In the genomic region with DNA sequence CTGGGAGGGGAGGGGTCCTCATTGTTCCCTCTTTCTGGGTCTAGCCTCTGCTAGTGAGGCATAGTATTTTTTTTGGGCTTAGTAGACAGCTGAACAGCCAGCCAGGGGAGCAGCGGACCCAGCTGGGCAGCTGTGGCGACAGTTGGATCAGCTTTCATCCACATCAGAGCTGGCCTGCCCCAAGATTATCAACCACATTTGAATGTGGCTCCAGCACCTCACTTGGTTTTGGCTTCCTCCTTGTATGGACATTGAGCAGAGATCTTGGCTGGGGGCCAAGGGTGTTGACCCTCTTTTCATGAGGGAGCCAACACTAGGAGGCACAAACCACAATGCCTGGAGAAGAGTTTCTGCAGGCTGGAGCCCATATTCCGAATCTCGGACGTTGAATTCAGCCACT, we compare ENCODE assay signal across 13 cellular contexts. TPM values are rescaled to one million over a fixed set of nuclear protein-coding genes. Genes with fewer than 3 reads are reported as not detected.
DNase-seq lines count a peak whose midpoint lies in the region; ATAC-seq and TF ChIP-seq lines count a peak whose summit lies in the region.
"Had no signal": no experiment of that assay in that cellular context is flagged by ENCODE, and none has a peak within 500 bp of the region (broad histone marks: within the 10 kb centered on the region; RNA-seq: fewer than 3 reads in every experiment).

No MANE protein-coding gene starts in this region.

- TF ChIP-seq POLR2A in testis (IDR thresholded peaks at IDR 0.05) = no peak

- H3K36me3 ChIP-seq in testis (ENCODE audit: low read depth, missing control alignments) (no peaks in the 10 kb centered on the region), A673 (ENCODE audit: insufficient read depth, low read length, poor library complexity, severe bottlenecking) (no peaks in the 10 kb centered on the region)

- 63 to 77% methylated on average over 2 to 5 of the region's 5 CpGs for WGBS in testis, 2 donors

- H3K9me3 ChIP-seq in testis (no peaks in the 10 kb centered on the region), A673 (ENCODE audit: low read depth, low read length, poor library complexity, severe bottlenecking) (no peaks in the 10 kb centered on the region)

- H3K27me3 Mint-ChIP-seq in activated naive CD4-positive, alpha-beta T cell treated with anti-CD3 and anti-CD28 coated beads for 36 hours (ENCODE audit: low read depth) = no peaks in the 10 kb centered on the region
- no peaks in the 10 kb centered on the region for H3K27me3 Mint-ChIP-seq in activated CD8-positive, alpha-beta T cell treated with anti-CD3 and anti-CD28 coated beads, Interleukin-2, amount 10 ng/mL, durations not matched to agents 7 days and 5 days (ENCODE audit: low read depth)
- no peaks in the 10 kb centered on the region for H3K27me3 Mint-ChIP-seq in stimulated activated naive CD8-positive, alpha-beta T cell treated with anti-CD3 and anti-CD28 coated beads, Interleukin-15, amount 100 ng/mL, for 72 hours

- no peaks in the 10 kb centered on the region for H3K27me3 ChIP-seq in testis
- no peaks in the 10 kb centered on the region for H3K27me3 ChIP-seq in A673 (replicated peaks; ENCODE audit: insufficient read depth, low read depth, low read length, poor library complexity)

- H3K27ac ChIP-seq in testis (no peak overlapping the region), A673 (ENCODE audit: low read depth, low read length, poor library complexity, severe bottlenecking) (no peak overlapping the region)

- no peak overlapping the region for H3K4me3 Mint-ChIP-seq in activated naive CD4-positive, alpha-beta T cell treated with anti-CD3 and anti-CD28 coated beads for 36 hours
- no peak overlapping the region for H3K4me3 Mint-ChIP-seq in activated CD8-positive, alpha-beta T cell treated with anti-CD3 and anti-CD28 coated beads, Interleukin-2, amount 10 ng/mL, durations not matched to agents 7 days and 5 days
- no peak overlapping the region for H3K4me3 Mint-ChIP-seq in stimulated activated naive CD8-positive, alpha-beta T cell treated with anti-CD3 and anti-CD28 coated beads, Interleukin-15, amount 100 ng/mL, for 72 hours

- no peak for DNase-seq in activated naive CD4-positive, alpha-beta T cell treated with anti-CD3 and anti-CD28 coated beads for 36 hours
- no peak for DNase-seq in activated naive CD4-positive, alpha-beta T cell treated with Interleukin-2 at 50 U/mL for 16 hours
- no peak for DNase-seq in activated CD8-positive, alpha-beta T cell treated with anti-CD3 and anti-CD28 coated beads, Interleukin-2, amount 10 ng/mL, durations not matched to agents 7 days and 5 days
- DNase-seq in globus pallidus (ENCODE audit: low spot score) = peak; percentile 41
- peak; percentile 50 for DNase-seq in testis
- no peak for DNase-seq in stimulated activated naive CD8-positive, alpha-beta T cell treated with anti-CD3 and anti-CD28 coated beads, Interleukin-15, amount 100 ng/mL, for 72 hours
- no peak for DNase-seq in NCI-H524 treated with DMSO at 0.1 percent for 48 hours (lab: John Stamatoyannopoulos, UW)
- no peak for DNase-seq in A673 (ENCODE audit: low spot score)
- DNase-seq: activated CD4-positive, alpha-beta T cell treated with anti-CD3 and anti-CD28 coated beads for 4 hours; DMS79; OCI-M1; stimulated activated CD4-positive, alpha-beta T cell treated with anti-CD3 and anti-CD28 coated beads, Interleukin-2, amount 100 ng/mL, for 24 hours; SW 1271 had no signal

- CTCF ChIA-PET in activated naive CD4-positive, alpha-beta T cell treated with anti-CD3 and anti-CD28 coated beads for 36 hours (lab: Charles Lee) = interaction anchor here (1.1 kb wide), 1 partner anchor 25 kb away, joined by 3 read pairs; no protein-coding TSS in a partner anchor
- CTCF ChIA-PET in activated CD8-positive, alpha-beta T cell treated with anti-CD3 and anti-CD28 coated beads, Interleukin-2, amount 10 ng/mL, durations not matched to agents 7 days and 5 days (lab: Charles Lee) = interaction anchor here (0.9 kb wide), 1 partner anchor 13 kb away, joined by 6 read pairs; no protein-coding TSS in a partner anchor
- CTCF ChIA-PET in A673 (lab: Charles Lee) = interaction anchor here (0.6 kb wide), 1 partner anchor 14 kb away, joined by 3 read pairs; no protein-coding TSS in a partner anchor

- no TSS peak for BruUV-seq in A673 (replicated peaks; lab: Mats Ljungman, UMichigan)

- H3K36me3 Mint-ChIP-seq in activated naive CD4-positive, alpha-beta T cell treated with anti-CD3 and anti-CD28 coated beads for 36 hours (ENCODE audit: low read depth) = peaks cover 3% of the 10 kb centered on the region
- H3K36me3 Mint-ChIP-seq in activated CD8-positive, alpha-beta T cell treated with anti-CD3 and anti-CD28 coated beads, Interleukin-2, amount 10 ng/mL, durations not matched to agents 7 days and 5 days (ENCODE audit: low read depth) = peaks cover 23% of the 10 kb centered on the region

- H3K4me3 ChIP-seq in testis = no peak overlapping the region
- no peak overlapping the region for H3K4me3 ChIP-seq in A673 (ENCODE audit: low read depth, low read length, poor library complexity, severe bottlenecking)

- H3K4me1 Mint-ChIP-seq in activated naive CD4-positive, alpha-beta T cell treated with anti-CD3 and anti-CD28 coated beads for 36 hours (ENCODE audit: low read depth) = peaks cover 23% of the 10 kb centered on the region
- peaks cover 22% of the 10 kb centered on the region for H3K4me1 Mint-ChIP-seq in activated CD8-positive, alpha-beta T cell treated with anti-CD3 and anti-CD28 coated beads, Interleukin-2, amount 10 ng/mL, durations not matched to agents 7 days and 5 days (ENCODE audit: low read depth)
- peaks cover 48% of the 10 kb centered on the region for H3K4me1 Mint-ChIP-seq in stimulated activated naive CD8-positive, alpha-beta T cell treated with anti-CD3 and anti-CD28 coated beads, Interleukin-15, amount 100 ng/mL, for 72 hours

- H3K9me3 Mint-ChIP-seq in activated naive CD4-positive, alpha-beta T cell treated with anti-CD3 and anti-CD28 coated beads for 36 hours = no peaks in the 10 kb centered on the region
- no peaks in the 10 kb centered on the region for H3K9me3 Mint-ChIP-seq in activated CD8-positive, alpha-beta T cell treated with anti-CD3 and anti-CD28 coated beads, Interleukin-2, amount 10 ng/mL, durations not matched to agents 7 days and 5 days (ENCODE audit: insufficient read depth)
- no peaks in the 10 kb centered on the region for H3K9me3 Mint-ChIP-seq in stimulated activated naive CD8-positive, alpha-beta T cell treated with anti-CD3 and anti-CD28 coated beads, Interleukin-15, amount 100 ng/mL, for 72 hours

- POLR2A ChIA-PET in activated CD8-positive, alpha-beta T cell treated with anti-CD3 and anti-CD28 coated beads, Interleukin-2, amount 10 ng/mL, durations not matched to agents 7 days and 5 days (lab: Charles Lee) = no interaction called here
- POLR2A ChIA-PET in A673 (lab: Charles Lee; ENCODE audit: low non-redundant PET) = no interaction called here

- intact Hi-C loops in activated naive CD4-positive, alpha-beta T cell treated with anti-CD3 and anti-CD28 coated beads for 36 hours (cut with micrococcal nuclease) = no loop called here
- intact Hi-C loops in testis (cut with DNase I; ENCODE audit: low total_unique reads) (no loop called here), A673 (cut with micrococcal nuclease; ENCODE audit: unreplicated experiment) (loop anchor here (10.0 kb wide), 1 partner anchor 527 kb away; a partner anchor contains a TSS)

- TF ChIP-seq CTCF in testis (IDR thresholded peaks at IDR 0.05) (no peak), A673 (conservative IDR thresholded peaks at IDR 0.05; ENCODE audit: low read depth, low read length) (no peak)

- ATAC-seq in activated CD8-positive, alpha-beta T cell treated with anti-CD3 and anti-CD28 coated beads, Interleukin-2, amount 10 ng/mL, durations not matched to agents 7 days and 5 days = no peak
- ATAC-seq in stimulated activated naive CD8-positive, alpha-beta T cell treated with anti-CD3 and anti-CD28 coated beads, Interleukin-15, amount 100 ng/mL, for 72 hours = no peak

- H3K27ac Mint-ChIP-seq in activated naive CD4-positive, alpha-beta T cell treated with anti-CD3 and anti-CD28 coated beads for 36 hours = peak overlapping the region; percentile 22
- peak overlapping the region; percentile 22 for H3K27ac Mint-ChIP-seq in activated CD8-positive, alpha-beta T cell treated with anti-CD3 and anti-CD28 coated beads, Interleukin-2, amount 10 ng/mL, durations not matched to agents 7 days and 5 days
- peak overlapping the region in 1 of 2 donors; percentile 92 for H3K27ac Mint-ChIP-seq in stimulated activated naive CD8-positive, alpha-beta T cell treated with anti-CD3 and anti-CD28 coated beads, Interleukin-15, amount 100 ng/mL, for 72 hours

- peaks cover 16% of the 10 kb centered on the region for H3K4me1 ChIP-seq in testis
- H3K4me1 ChIP-seq in A673 (ENCODE audit: insufficient read depth, low read length, poor library complexity, severe bottlenecking) = peaks cover 10% of the 10 kb centered on the region

RNA-seq across cellular contexts. Expression of a gene that starts 25.0 kb away (rescaled TPM):
- total RNA-seq in activated naive CD4-positive, alpha-beta T cell treated with anti-CD3 and anti-CD28 coated beads for 36 hours = not detected
- total RNA-seq in activated CD8-positive, alpha-beta T cell treated with anti-CD3 and anti-CD28 coated beads, Interleukin-2, amount 10 ng/mL, durations not matched to agents 7 days and 5 days = not detected
- total RNA-seq in testis (under 1 TPM; 0.55 to 0.74 TPM), A673 (2021) (not detected in 2 replicates)
- 3.2 TPM for polyA plus RNA-seq in testis (ENCODE audit: insufficient read depth, low read depth, low replicate concordance)

Comparison
In these comparisons a context has a peak if more than half of its experiments do, and no peak if none do; other contexts are left out.
1. DNase-seq: peak in globus pallidus (single experiment) and testis (single experiment); none in activated naive CD4-positive, alpha-beta T cell treated with anti-CD3 and anti-CD28 coated beads for 36 hours (single experiment), activated naive CD4-positive, alpha-beta T cell treated with Interleukin-2 at 50 U/mL for 16 hours (single experiment), activated CD8-positive, alpha-beta T cell treated with anti-CD3 and anti-CD28 coated beads, Interleukin-2, amount 10 ng/mL, durations not matched to agents 7 days and 5 days (single experiment), stimulated activated naive CD8-positive, alpha-beta T cell treated with anti-CD3 and anti-CD28 coated beads, Interleukin-15, amount 100 ng/mL, for 72 hours (0 of 2), NCI-H524 treated with DMSO at 0.1 percent for 48 hours (single experiment) and A673 (single experiment).